ENCODE assay signal across 9 cellular contexts in the genomic region with DNA sequence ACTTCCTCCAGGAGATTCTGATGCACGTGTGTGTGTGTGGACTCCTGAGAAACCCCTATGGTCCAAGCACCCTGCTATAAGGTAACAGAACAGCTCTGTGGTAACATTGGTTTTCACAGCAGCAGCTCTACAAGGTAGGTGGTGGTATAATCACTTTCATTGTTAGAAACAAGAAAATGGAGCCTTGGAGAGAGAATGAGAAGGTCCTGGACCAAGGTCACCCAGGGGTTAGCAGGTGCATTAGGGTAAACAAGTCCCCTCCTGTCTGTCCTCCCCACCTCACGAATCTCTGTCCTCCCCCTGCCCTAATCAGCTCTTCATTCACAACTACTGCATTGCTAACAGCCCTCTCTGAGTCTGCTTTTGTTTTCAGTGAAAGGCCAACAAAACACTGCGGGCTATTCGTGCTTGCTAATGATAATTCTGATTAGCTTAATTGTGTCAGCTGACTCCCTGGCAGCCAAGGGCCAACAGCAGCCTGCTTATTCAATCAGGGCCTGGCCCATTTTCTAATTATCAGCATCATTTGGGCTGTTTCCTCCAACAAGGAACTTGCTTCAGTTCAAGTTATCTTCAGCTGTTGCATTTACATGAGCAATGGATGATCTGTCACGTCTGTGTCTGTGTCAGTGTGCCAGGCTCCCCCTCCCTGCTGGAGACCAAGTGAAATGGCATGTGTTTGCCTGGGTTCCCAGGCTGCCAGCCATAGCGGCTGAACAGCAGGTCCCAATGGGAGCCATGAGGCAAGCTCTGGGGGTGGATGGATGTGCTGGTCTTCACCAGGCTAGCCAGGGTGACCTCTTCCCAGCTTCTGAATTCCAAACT. TPM values are rescaled to one million over a fixed set of nuclear protein-coding genes. Genes with fewer than 3 reads are reported as not detected.
DNase-seq lines count a peak whose midpoint lies in the region; ATAC-seq and TF ChIP-seq lines count a peak whose summit lies in the region.
"Had no signal": no experiment of that assay in that cellular context is flagged by ENCODE, and none has a peak within 500 bp of the region (broad histone marks: within the 10 kb centered on the region; RNA-seq: fewer than 3 reads in every experiment).

No MANE protein-coding gene starts in this region.

- H3K9me3 ChIP-seq in endodermal cell (ENCODE audit: control insufficient read depth, low read length) (no peaks in the 10 kb centered on the region), stomach (no peaks in the 10 kb centered on the region)

- no peak overlapping the region for H3K4me3 Mint-ChIP-seq in endodermal cell
- no peak overlapping the region for H3K4me3 Mint-ChIP-seq in T-helper 2 cell treated with Interferon-gamma antibody and Interleukin-4, amounts not matched to agents 5 μg/mL and 100 μg/mL, for 36 hours

- ATAC-seq in GM19452 (IDR thresholded peaks at IDR 0.05; ENCODE audit: unreplicated experiment) (peak; percentile 95), HG03378 (IDR thresholded peaks at IDR 0.05; ENCODE audit: unreplicated experiment) (peak; percentile 89)

- H3K27ac Mint-ChIP-seq in endodermal cell, result no peak overlapping the region
- H3K27ac Mint-ChIP-seq in T-helper 2 cell treated with Interferon-gamma antibody and Interleukin-4, amounts not matched to agents 5 μg/mL and 100 μg/mL, for 36 hours, result no peak overlapping the region

- H3K4me3 ChIP-seq in endodermal cell (ENCODE audit: low read length) (no peak overlapping the region), stomach (no peak overlapping the region)
- H3K4me3 ChIP-seq: lung had no signal

- WGBS in endodermal cell (ENCODE audit: insufficient coverage in 1 of 2, insufficient read length in 1 of 2), 2 experiments, result 44 to 59% methylated on average over 3 to 6 of the region's 6 CpGs
- WGBS in stomach, 5 donors, result 24 to 46% (median 36%) methylated on average over 5 to 6 of the region's 6 CpGs

- H3K4me1 ChIP-seq in endodermal cell (ENCODE audit: control insufficient read depth, insufficient read depth, low read length), result peaks cover 8% of the 10 kb centered on the region
- peaks cover 9 to 62% (median 35%) of the 10 kb centered on the region in 4 donors for H3K4me1 ChIP-seq in stomach

- peak; percentile 47 for TF ChIP-seq CTCF in endodermal cell (conservative IDR thresholded peaks at IDR 0.05)
- TF ChIP-seq CTCF in stomach (IDR thresholded peaks at IDR 0.05), result no peak

- no peaks in the 10 kb centered on the region for H3K9me3 Mint-ChIP-seq in endodermal cell
- H3K9me3 Mint-ChIP-seq in T-helper 2 cell treated with Interferon-gamma antibody and Interleukin-4, amounts not matched to agents 5 μg/mL and 100 μg/mL, for 36 hours, result peaks cover 3% of the 10 kb centered on the region

- no peak for TF ChIP-seq EP300 in stomach (IDR thresholded peaks at IDR 0.05)

- peaks cover 66% of the 10 kb centered on the region for H3K27me3 Mint-ChIP-seq in endodermal cell (ENCODE audit: insufficient read depth)
- H3K27me3 Mint-ChIP-seq in T-helper 2 cell treated with Interferon-gamma antibody and Interleukin-4, amounts not matched to agents 5 μg/mL and 100 μg/mL, for 36 hours (ENCODE audit: low read depth), result no peaks in the 10 kb centered on the region

- H3K27me3 ChIP-seq in endodermal cell (ENCODE audit: control insufficient read depth, insufficient read depth, low read length, poor library complexity, severe bottlenecking) (peaks cover 66% of the 10 kb centered on the region), stomach (no peaks in the 10 kb centered on the region)

- no peaks in the 10 kb centered on the region for H3K36me3 ChIP-seq in endodermal cell (ENCODE audit: control insufficient read depth, insufficient read depth, low read length)
- H3K36me3 ChIP-seq in stomach, result peaks cover 0 to 6% (median 5%) of the 10 kb centered on the region in 4 donors

- no peak for TF ChIP-seq POLR2A in stomach (IDR thresholded peaks at IDR 0.05)

- intact Hi-C loops in stomach (cut with DNase I; ENCODE audit: low total_unique reads), result no loop called here

- H3K27ac ChIP-seq in endodermal cell (ENCODE audit: low read depth, low read length), result no peak overlapping the region
- peak overlapping the region; percentile 35 to 54 (median 52) for H3K27ac ChIP-seq in stomach

- H3K4me1 Mint-ChIP-seq in endodermal cell, result peaks cover 35% of the 10 kb centered on the region
- peaks cover 32% of the 10 kb centered on the region for H3K4me1 Mint-ChIP-seq in T-helper 2 cell treated with Interferon-gamma antibody and Interleukin-4, amounts not matched to agents 5 μg/mL and 100 μg/mL, for 36 hours (ENCODE audit: low read depth)

- DNase-seq in C1 segment of cervical spinal cord (lab: John Stamatoyannopoulos, UW) (peak in 12 of 14 donors; percentile 33 to 98 (median 78)), endodermal cell (peak; percentile 70), stomach (no peak), NK-92 (lab: John Stamatoyannopoulos, UW; ENCODE audit: unreplicated experiment) (no peak), NCI-H510A (lab: John Stamatoyannopoulos, UW) (no peak)
- no peak for DNase-seq in T-helper 2 cell treated with Interferon-gamma antibody and Interleukin-4, amounts not matched to agents 5 μg/mL and 100 μg/mL, for 36 hours (ENCODE audit: low spot score)

- no peaks in the 10 kb centered on the region for H3K36me3 Mint-ChIP-seq in endodermal cell (ENCODE audit: low read depth)
- H3K36me3 Mint-ChIP-seq in T-helper 2 cell treated with Interferon-gamma antibody and Interleukin-4, amounts not matched to agents 5 μg/mL and 100 μg/mL, for 36 hours (ENCODE audit: low read depth), result no peaks in the 10 kb centered on the region

- H3K9ac ChIP-seq in endodermal cell (ENCODE audit: extremely low read depth, low read length, poor library complexity, severe bottlenecking), result no peak overlapping the region

RNA-seq across cellular contexts. Expression of a gene that starts 56.7 kb away (rescaled TPM):
- total RNA-seq in endodermal cell (not detected), stomach (1 to 10 TPM in 2 of 5 donors, not detected in 3; 1.0 to 2.4 TPM)
- polyA plus RNA-seq in endodermal cell (2013, experiment 1 of 2), result not detected
- polyA plus RNA-seq in endodermal cell (2013, experiment 2 of 2), result 0.50 TPM
- polyA plus RNA-seq in stomach, result not detected

Comparison
In these comparisons a context has a peak if more than half of its experiments do, and no peak if none do; other contexts are left out.
1. DNase-seq: peak in C1 segment of cervical spinal cord (12 of 14) and endodermal cell (single experiment); none in stomach (single experiment), NK-92 (single experiment), NCI-H510A (single experiment) and T-helper 2 cell treated with Interferon-gamma antibody and Interleukin-4, amounts not matched to agents 5 μg/mL and 100 μg/mL, for 36 hours (single experiment).